In the genomic region with DNA sequence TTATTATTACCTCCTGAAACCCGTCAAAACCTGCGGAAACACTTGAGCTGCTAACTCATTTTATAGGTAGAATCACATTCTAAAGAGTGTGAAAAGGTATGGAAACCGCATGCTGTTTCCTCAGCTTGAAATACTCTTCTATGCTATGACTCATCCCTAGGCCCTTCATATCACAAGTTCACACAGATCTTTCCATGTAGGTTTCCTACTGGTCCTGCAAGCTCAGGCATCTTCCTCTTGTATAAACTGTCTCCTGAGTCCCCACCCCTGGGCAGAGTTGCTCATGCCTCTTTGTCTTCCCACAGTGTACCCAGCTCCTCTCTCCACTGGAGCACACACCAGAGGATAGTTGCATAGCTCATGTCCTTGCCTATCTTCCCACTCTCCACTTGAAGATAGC, we compare ENCODE assay signal across 1 cellular context.
TF ChIP-seq lines count a peak whose summit lies in the region.

No MANE protein-coding gene starts in this region.

TF ChIP-seq in H1, 55 proteins besides CTCF, POLR2A, EP300 and RAD21:
- TF ChIP-seq, protein P1, sequence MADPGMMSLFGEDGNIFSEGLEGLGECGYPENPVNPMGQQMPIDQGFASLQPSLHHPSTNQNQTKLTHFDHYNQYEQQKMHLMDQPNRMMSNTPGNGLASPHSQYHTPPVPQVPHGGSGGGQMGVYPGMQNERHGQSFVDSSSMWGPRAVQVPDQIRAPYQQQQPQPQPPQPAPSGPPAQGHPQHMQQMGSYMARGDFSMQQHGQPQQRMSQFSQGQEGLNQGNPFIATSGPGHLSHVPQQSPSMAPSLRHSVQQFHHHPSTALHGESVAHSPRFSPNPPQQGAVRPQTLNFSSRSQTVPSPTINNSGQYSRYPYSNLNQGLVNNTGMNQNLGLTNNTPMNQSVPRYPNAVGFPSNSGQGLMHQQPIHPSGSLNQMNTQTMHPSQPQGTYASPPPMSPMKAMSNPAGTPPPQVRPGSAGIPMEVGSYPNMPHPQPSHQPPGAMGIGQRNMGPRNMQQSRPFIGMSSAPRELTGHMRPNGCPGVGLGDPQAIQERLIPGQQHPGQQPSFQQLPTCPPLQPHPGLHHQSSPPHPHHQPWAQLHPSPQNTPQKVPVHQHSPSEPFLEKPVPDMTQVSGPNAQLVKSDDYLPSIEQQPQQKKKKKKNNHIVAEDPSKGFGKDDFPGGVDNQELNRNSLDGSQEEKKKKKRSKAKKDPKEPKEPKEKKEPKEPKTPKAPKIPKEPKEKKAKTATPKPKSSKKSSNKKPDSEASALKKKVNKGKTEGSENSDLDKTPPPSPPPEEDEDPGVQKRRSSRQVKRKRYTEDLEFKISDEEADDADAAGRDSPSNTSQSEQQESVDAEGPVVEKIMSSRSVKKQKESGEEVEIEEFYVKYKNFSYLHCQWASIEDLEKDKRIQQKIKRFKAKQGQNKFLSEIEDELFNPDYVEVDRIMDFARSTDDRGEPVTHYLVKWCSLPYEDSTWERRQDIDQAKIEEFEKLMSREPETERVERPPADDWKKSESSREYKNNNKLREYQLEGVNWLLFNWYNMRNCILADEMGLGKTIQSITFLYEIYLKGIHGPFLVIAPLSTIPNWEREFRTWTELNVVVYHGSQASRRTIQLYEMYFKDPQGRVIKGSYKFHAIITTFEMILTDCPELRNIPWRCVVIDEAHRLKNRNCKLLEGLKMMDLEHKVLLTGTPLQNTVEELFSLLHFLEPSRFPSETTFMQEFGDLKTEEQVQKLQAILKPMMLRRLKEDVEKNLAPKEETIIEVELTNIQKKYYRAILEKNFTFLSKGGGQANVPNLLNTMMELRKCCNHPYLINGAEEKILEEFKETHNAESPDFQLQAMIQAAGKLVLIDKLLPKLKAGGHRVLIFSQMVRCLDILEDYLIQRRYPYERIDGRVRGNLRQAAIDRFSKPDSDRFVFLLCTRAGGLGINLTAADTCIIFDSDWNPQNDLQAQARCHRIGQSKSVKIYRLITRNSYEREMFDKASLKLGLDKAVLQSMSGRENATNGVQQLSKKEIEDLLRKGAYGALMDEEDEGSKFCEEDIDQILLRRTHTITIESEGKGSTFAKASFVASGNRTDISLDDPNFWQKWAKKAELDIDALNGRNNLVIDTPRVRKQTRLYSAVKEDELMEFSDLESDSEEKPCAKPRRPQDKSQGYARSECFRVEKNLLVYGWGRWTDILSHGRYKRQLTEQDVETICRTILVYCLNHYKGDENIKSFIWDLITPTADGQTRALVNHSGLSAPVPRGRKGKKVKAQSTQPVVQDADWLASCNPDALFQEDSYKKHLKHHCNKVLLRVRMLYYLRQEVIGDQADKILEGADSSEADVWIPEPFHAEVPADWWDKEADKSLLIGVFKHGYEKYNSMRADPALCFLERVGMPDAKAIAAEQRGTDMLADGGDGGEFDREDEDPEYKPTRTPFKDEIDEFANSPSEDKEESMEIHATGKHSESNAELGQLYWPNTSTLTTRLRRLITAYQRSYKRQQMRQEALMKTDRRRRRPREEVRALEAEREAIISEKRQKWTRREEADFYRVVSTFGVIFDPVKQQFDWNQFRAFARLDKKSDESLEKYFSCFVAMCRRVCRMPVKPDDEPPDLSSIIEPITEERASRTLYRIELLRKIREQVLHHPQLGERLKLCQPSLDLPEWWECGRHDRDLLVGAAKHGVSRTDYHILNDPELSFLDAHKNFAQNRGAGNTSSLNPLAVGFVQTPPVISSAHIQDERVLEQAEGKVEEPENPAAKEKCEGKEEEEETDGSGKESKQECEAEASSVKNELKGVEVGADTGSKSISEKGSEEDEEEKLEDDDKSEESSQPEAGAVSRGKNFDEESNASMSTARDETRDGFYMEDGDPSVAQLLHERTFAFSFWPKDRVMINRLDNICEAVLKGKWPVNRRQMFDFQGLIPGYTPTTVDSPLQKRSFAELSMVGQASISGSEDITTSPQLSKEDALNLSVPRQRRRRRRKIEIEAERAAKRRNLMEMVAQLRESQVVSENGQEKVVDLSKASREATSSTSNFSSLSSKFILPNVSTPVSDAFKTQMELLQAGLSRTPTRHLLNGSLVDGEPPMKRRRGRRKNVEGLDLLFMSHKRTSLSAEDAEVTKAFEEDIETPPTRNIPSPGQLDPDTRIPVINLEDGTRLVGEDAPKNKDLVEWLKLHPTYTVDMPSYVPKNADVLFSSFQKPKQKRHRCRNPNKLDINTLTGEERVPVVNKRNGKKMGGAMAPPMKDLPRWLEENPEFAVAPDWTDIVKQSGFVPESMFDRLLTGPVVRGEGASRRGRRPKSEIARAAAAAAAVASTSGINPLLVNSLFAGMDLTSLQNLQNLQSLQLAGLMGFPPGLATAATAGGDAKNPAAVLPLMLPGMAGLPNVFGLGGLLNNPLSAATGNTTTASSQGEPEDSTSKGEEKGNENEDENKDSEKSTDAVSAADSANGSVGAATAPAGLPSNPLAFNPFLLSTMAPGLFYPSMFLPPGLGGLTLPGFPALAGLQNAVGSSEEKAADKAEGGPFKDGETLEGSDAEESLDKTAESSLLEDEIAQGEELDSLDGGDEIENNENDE (IDR thresholded peaks at IDR 0.05; ENCODE audit: insufficient replicate concordance, low read length): no peak
- TF ChIP-seq CHD2 (IDR thresholded peaks at IDR 0.05; ENCODE audit: low read length) (no peak), NANOG (IDR thresholded peaks at IDR 0.05; ENCODE audit: insufficient read depth, low read depth, low read length, poor library complexity, severe bottlenecking) (no peak), POLR2AphosphoS5 (IDR thresholded peaks at IDR 0.05; ENCODE audit: low read depth, low read length) (no peak), CTBP2 (IDR thresholded peaks at IDR 0.05; ENCODE audit: borderline replicate concordance, insufficient read depth, insufficient read length, low read length) (no peak), HDAC2 (IDR thresholded peaks at IDR 0.05; ENCODE audit: borderline replicate concordance in 1 of 2, low read depth in 2 of 2, low read length in 2 of 2) (no peak), ZNF274 (IDR thresholded peaks at IDR 0.05; ENCODE audit: borderline replicate concordance, extremely low read depth, low read length) (no peak), KDM1A (IDR thresholded peaks at IDR 0.05; ENCODE audit: borderline replicate concordance, low read length) (no peak), CEBPB (IDR thresholded peaks at IDR 0.05; ENCODE audit: low read depth, low read length) (no peak), TAF1 (IDR thresholded peaks at IDR 0.05; ENCODE audit: low read depth, low read length) (no peak), MAX (IDR thresholded peaks at IDR 0.05) (no peak), HDAC6 (IDR thresholded peaks at IDR 0.05; ENCODE audit: low read depth, low read length) (no peak), KDM5A (IDR thresholded peaks at IDR 0.05; ENCODE audit: low read length) (no peak), JUN (IDR thresholded peaks at IDR 0.05; ENCODE audit: low read depth, low read length) (no peak), CBX5 (IDR thresholded peaks at IDR 0.05; ENCODE audit: low read depth, low read length) (no peak), RXRA (IDR thresholded peaks at IDR 0.05; ENCODE audit: insufficient read depth, low read depth, low read length) (no peak), GABPA (IDR thresholded peaks at IDR 0.05; ENCODE audit: borderline replicate concordance, insufficient read depth, low read length) (no peak)
- TF ChIP-seq, protein P2, sequence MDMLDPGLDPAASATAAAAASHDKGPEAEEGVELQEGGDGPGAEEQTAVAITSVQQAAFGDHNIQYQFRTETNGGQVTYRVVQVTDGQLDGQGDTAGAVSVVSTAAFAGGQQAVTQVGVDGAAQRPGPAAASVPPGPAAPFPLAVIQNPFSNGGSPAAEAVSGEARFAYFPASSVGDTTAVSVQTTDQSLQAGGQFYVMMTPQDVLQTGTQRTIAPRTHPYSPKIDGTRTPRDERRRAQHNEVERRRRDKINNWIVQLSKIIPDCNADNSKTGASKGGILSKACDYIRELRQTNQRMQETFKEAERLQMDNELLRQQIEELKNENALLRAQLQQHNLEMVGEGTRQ (IDR thresholded peaks at IDR 0.05; ENCODE audit: low read length): no peak
